Comparison of ENCODE assay signal across 9 cellular contexts in the genomic region with DNA sequence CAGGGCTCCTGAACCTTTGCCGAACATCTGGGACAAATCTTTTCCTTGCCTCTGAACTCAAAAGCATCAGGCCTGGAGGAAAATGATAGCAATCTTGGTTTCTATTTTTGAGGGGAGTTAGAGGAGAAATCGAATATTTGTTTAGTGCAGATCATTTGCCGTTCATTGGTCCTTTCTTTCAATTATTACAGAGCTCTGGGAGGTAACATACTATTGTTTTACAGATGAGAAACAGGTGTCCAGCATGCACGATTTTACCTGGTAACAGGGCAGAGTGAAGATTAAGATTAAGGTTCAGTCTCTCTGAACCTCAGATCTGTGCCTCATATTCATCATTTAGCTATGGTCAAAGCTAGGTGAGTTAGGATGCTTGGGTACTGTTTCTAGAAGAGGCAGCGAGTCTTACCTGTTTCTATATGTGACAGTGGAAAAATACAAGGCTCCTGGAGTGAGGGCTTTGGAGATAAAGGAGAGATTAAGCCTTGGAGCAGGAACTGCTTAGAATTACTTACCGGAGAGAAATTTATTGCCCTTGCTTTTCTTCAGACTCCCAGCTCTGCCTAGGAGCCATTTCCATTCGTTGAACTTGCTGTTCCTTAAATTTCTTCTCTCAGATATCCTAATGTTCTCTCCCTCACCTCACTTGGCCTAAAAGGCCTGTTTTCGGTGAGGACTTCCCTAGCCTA. TPM values are rescaled to one million over a fixed set of nuclear protein-coding genes. Genes with fewer than 3 reads are reported as not detected.
DNase-seq lines count a peak whose midpoint lies in the region; ATAC-seq, FAIRE-seq and TF ChIP-seq lines count a peak whose summit lies in the region.
"Had no signal": no experiment of that assay in that cellular context is flagged by ENCODE, and none has a peak within 500 bp of the region (broad histone marks: within the 10 kb centered on the region; RNA-seq: fewer than 3 reads in every experiment).

No MANE protein-coding gene starts in this region.

- 35% methylated on average over 8 of the region's 8 CpGs for WGBS in HepG2 (ENCODE audit: low lambda C conversion rate)
- WGBS in thymus, result 41% methylated on average over 8 of the region's 8 CpGs

- H3K9me3 ChIP-seq in HepG2 (ENCODE audit: low read length) (no peaks in the 10 kb centered on the region), thymus (ENCODE audit: control insufficient read depth) (no peaks in the 10 kb centered on the region)

- TF ChIP-seq CTCF in astrocyte of the cerebellum (IDR thresholded peaks at IDR 0.05; ENCODE audit: low read depth, low read length, missing control alignments) (no peak), HepG2 (CRISPR knock-in tag; IDR thresholded peaks at IDR 0.05) (no peak)

- H3K4me1 ChIP-seq in HepG2 (ENCODE audit: insufficient read depth, low read length) (peaks cover 59% of the 10 kb centered on the region), thymus (ENCODE audit: control insufficient read depth, insufficient read depth, low read length) (peaks cover 16% of the 10 kb centered on the region)

- TF ChIP-seq POLR2A in HepG2 (IDR thresholded peaks at IDR 0.05; ENCODE audit: insufficient read depth in 1 of 2, low read depth in 2 of 2, low read length in 2 of 2), result no peak

- H3K79me2 ChIP-seq in HepG2 (ENCODE audit: insufficient read depth, low read length), result peaks cover 66% of the 10 kb centered on the region

- peaks cover 5% of the 10 kb centered on the region; the same call in 1 of the 2 replicates for H4K20me1 ChIP-seq in HepG2 (ENCODE audit: insufficient read depth, low read length)

- H3K27ac ChIP-seq in HepG2 (ENCODE audit: extremely low read length, insufficient read depth, low read length) (no peak overlapping the region), thymus (ENCODE audit: low read depth) (no peak overlapping the region)

- H3K27me3 ChIP-seq in HepG2 (ENCODE audit: control insufficient read depth in 1 of 2, insufficient read depth in 2 of 2, low read length in 2 of 2) (no peaks in the 10 kb centered on the region; a peak in 1 of 5 replicates), thymus (ENCODE audit: control insufficient read depth, insufficient read depth) (no peaks in the 10 kb centered on the region)

- no peak for TF ChIP-seq EP300 in HepG2 (IDR thresholded peaks at IDR 0.05; ENCODE audit: low read depth in 2 of 2, low read length in 2 of 2)
- no peak for TF ChIP-seq EP300 in HepG2 (CRISPR knock-in tag; IDR thresholded peaks at IDR 0.05; ENCODE audit: borderline replicate concordance)

- H3K36me3 ChIP-seq in HepG2 (replicated peaks in 1 of 2; ENCODE audit: control insufficient read depth in 1 of 2, insufficient read depth in 2 of 2, low read length in 2 of 2) (peaks cover 3 to 27% of the 10 kb centered on the region in 2 experiments; a peak in 3 of 5 replicates), thymus (ENCODE audit: control insufficient read depth, insufficient read depth) (peaks cover 5% of the 10 kb centered on the region)

- no peak for FAIRE-seq in HepG2 (lab: Jason Lieb, UNC)

- intact Hi-C loops in activated CD4-positive, alpha-beta memory T cell treated with anti-CD3 and anti-CD28 coated beads for 36 hours (cut with micrococcal nuclease), result no loop called here
- intact Hi-C loops in HepG2 (cut with micrococcal nuclease; ENCODE audit: unreplicated experiment), result no loop called here

- no TSS peak for BruUV-seq in HepG2 (replicated peaks; lab: Mats Ljungman, UMichigan)

- H3K27ac Mint-ChIP-seq in activated CD4-positive, alpha-beta memory T cell treated with anti-CD3 and anti-CD28 coated beads for 36 hours, result peak overlapping the region; percentile 16
- no peak overlapping the region for H3K27ac Mint-ChIP-seq in activated CD4-positive, alpha-beta memory T cell treated with anti-CD3 and anti-CD28 coated beads, Interleukin-2, amount 10 ng/mL, durations not matched to agents 7 days and 5 days

- no peak for ATAC-seq in HepG2
- no peak for ATAC-seq in GM21367 (IDR thresholded peaks at IDR 0.05; ENCODE audit: unreplicated experiment)

- peaks cover 51% of the 10 kb centered on the region for H3K4me1 Mint-ChIP-seq in activated CD4-positive, alpha-beta memory T cell treated with anti-CD3 and anti-CD28 coated beads for 36 hours (ENCODE audit: low read depth)
- H3K4me1 Mint-ChIP-seq in activated CD4-positive, alpha-beta memory T cell treated with anti-CD3 and anti-CD28 coated beads, Interleukin-2, amount 10 ng/mL, durations not matched to agents 7 days and 5 days, result peaks cover 54% of the 10 kb centered on the region

- POLR2A ChIA-PET in activated CD4-positive, alpha-beta memory T cell treated with anti-CD3 and anti-CD28 coated beads for 36 hours (lab: Charles Lee), result interaction anchor here (1.0 to 4.7 kb wide), 6 partner anchors 17 to 41 kb away, joined by 3 to 33 read pairs (median 16); partner anchors contain the start of genes HDGF, ISG20L2, METTL25B and MRPL24
- POLR2A ChIA-PET in activated CD4-positive, alpha-beta memory T cell treated with anti-CD3 and anti-CD28 coated beads, Interleukin-2, amount 10 ng/mL, durations not matched to agents 7 days and 5 days (lab: Charles Lee), result interaction anchor here (0.5 to 6.1 kb wide), 12 partner anchors 12 to 91 kb away, joined by 3 to 75 read pairs (median 5); partner anchors contain the start of genes HDGF, ISG20L2, METTL25B and MRPL24
- POLR2A ChIA-PET in HepG2 (lab: Yijun Ruan, JAX), result interaction anchor here (0.5 to 6.5 kb wide), 7 partner anchors 16 to 41 kb away, joined by 3 to 125 read pairs (median 4); partner anchors contain the start of genes ISG20L2, METTL25B and MRPL24

- H3K4me3 Mint-ChIP-seq in activated CD4-positive, alpha-beta memory T cell treated with anti-CD3 and anti-CD28 coated beads for 36 hours, result no peak overlapping the region
- no peak overlapping the region for H3K4me3 Mint-ChIP-seq in activated CD4-positive, alpha-beta memory T cell treated with anti-CD3 and anti-CD28 coated beads, Interleukin-2, amount 10 ng/mL, durations not matched to agents 7 days and 5 days

- H3K36me3 Mint-ChIP-seq in activated CD4-positive, alpha-beta memory T cell treated with anti-CD3 and anti-CD28 coated beads for 36 hours, result peaks cover 25% of the 10 kb centered on the region
- peaks cover 39% of the 10 kb centered on the region for H3K36me3 Mint-ChIP-seq in activated CD4-positive, alpha-beta memory T cell treated with anti-CD3 and anti-CD28 coated beads, Interleukin-2, amount 10 ng/mL, durations not matched to agents 7 days and 5 days (ENCODE audit: low read depth)

- peak overlapping the region; percentile 94 for H3K4me3 ChIP-seq in astrocyte of the cerebellum (ENCODE audit: low read depth, low read length)
- H3K4me3 ChIP-seq in HepG2 (replicated peaks in 1 of 3; ENCODE audit: insufficient read depth in 1 of 3, low read depth in 2 of 3, low read length in 3 of 3), result peak overlapping the region; percentile 85 to 100 (median 92)
- peak overlapping the region; percentile 83 for H3K4me3 ChIP-seq in thymus (ENCODE audit: low read length)

- in situ Hi-C loops in astrocyte of the cerebellum (cut with HindIII; ENCODE audit: low sequenced_read_pairs), result no loop called here
- in situ Hi-C loops in HepG2 (cut with HindIII; ENCODE audit: extremely low pct_ligation_motif_present, low pct_unique_long_range_greater_than_20kb), result loop anchor here (5.0 kb wide), 1 partner anchor 41 kb away; the partner anchor contains the start of genes ISG20L2 and METTL25B

- peak overlapping the region; percentile 85 for H3K4me2 ChIP-seq in HepG2 (ENCODE audit: low read depth, low read length)

- CTCF ChIA-PET in activated CD4-positive, alpha-beta memory T cell treated with anti-CD3 and anti-CD28 coated beads for 36 hours (lab: Charles Lee), result interaction anchor here (0.9 to 11.0 kb wide), 9 partner anchors 17 to 122 kb away, joined by 3 to 155 read pairs (median 4); partner anchors contain the start of genes ISG20L2 and METTL25B
- CTCF ChIA-PET in activated CD4-positive, alpha-beta memory T cell treated with anti-CD3 and anti-CD28 coated beads, Interleukin-2, amount 10 ng/mL, durations not matched to agents 7 days and 5 days (lab: Charles Lee), result interaction anchor here (1.0 to 13.6 kb wide), 5 partner anchors 9 to 108 kb away, joined by 3 to 121 read pairs (median 4); partner anchors contain the start of genes ISG20L2 and METTL25B
- CTCF ChIA-PET in HepG2 (lab: Yijun Ruan, JAX; ENCODE audit: low intra/inter-chr PET ratio, low total read pairs), result no interaction called here

- no peaks in the 10 kb centered on the region for H3K9me3 Mint-ChIP-seq in activated CD4-positive, alpha-beta memory T cell treated with anti-CD3 and anti-CD28 coated beads for 36 hours
- no peaks in the 10 kb centered on the region for H3K9me3 Mint-ChIP-seq in activated CD4-positive, alpha-beta memory T cell treated with anti-CD3 and anti-CD28 coated beads, Interleukin-2, amount 10 ng/mL, durations not matched to agents 7 days and 5 days

- DNase-seq in activated CD4-positive, alpha-beta memory T cell treated with anti-CD3 and anti-CD28 coated beads for 36 hours, result no peak
- DNase-seq in activated CD4-positive, alpha-beta memory T cell treated with anti-CD3 and anti-CD28 coated beads, Interleukin-2, amount 10 ng/mL, durations not matched to agents 7 days and 5 days, result no peak
- no peak for DNase-seq in astrocyte of the cerebellum (ENCODE audit: low read depth)
- DNase-seq in HepG2 (ENCODE audit: low spot score), result no peak
- no peak for DNase-seq in DMS114 treated with DMSO at 0.1 percent for 48 hours (lab: John Stamatoyannopoulos, UW; ENCODE audit: unreplicated experiment)
- DNase-seq in NCI-H146 treated with DMSO at 0.1 percent for 48 hours (lab: John Stamatoyannopoulos, UW; ENCODE audit: unreplicated experiment), result no peak
- DNase-seq: activated CD4-positive, CD25-positive, alpha-beta regulatory T cell had no signal

- no peak for TF ChIP-seq RAD21 in HepG2 (CRISPR knock-in tag; IDR thresholded peaks at IDR 0.05)

- H3K27me3 Mint-ChIP-seq in activated CD4-positive, alpha-beta memory T cell treated with anti-CD3 and anti-CD28 coated beads for 36 hours, result no peaks in the 10 kb centered on the region
- no peaks in the 10 kb centered on the region for H3K27me3 Mint-ChIP-seq in activated CD4-positive, alpha-beta memory T cell treated with anti-CD3 and anti-CD28 coated beads, Interleukin-2, amount 10 ng/mL, durations not matched to agents 7 days and 5 days

- H3K9ac ChIP-seq in HepG2 (ENCODE audit: insufficient read depth, low read depth, low read length), result peak overlapping the region; percentile 96

- no peak overlapping the region for H2AFZ ChIP-seq in HepG2 (ENCODE audit: low read length)

RNA-seq across cellular contexts. Expression of gene PRCC, which starts 1.4 kb away (rescaled TPM):
- total RNA-seq in activated CD4-positive, alpha-beta memory T cell treated with anti-CD3 and anti-CD28 coated beads for 36 hours, result 10 to 100 TPM; 58.6 to 67.2 TPM
- total RNA-seq in activated CD4-positive, alpha-beta memory T cell treated with anti-CD3 and anti-CD28 coated beads, Interleukin-2, amount 10 ng/mL, durations not matched to agents 7 days and 5 days, result 10 to 100 TPM; 61.6 to 74.1 TPM
- total RNA-seq in HepG2 (2016; rRNA removed; fragmentation: Illumina TruSeq; extraction: Trizol), result 24.2 and 26.8 TPM in 2 replicates
- total RNA-seq in HepG2 (2016; cell fraction: cytosol; rRNA removed; fragmentation: Illumina TruSeq; extraction: Trizol; ENCODE audit: low read depth), result 6.3 and 7.3 TPM in 2 replicates
- 24.6 and 27.1 TPM in 2 replicates for total RNA-seq in HepG2 (2016; cell fraction: insoluble cytoplasmic fraction; rRNA removed; fragmentation: Illumina TruSeq; extraction: Trizol)
- 22.6 and 26.4 TPM in 2 replicates for total RNA-seq in HepG2 (2016; cell fraction: membrane; rRNA removed; fragmentation: Illumina TruSeq; extraction: Trizol)
- 22.4 and 23.7 TPM in 2 replicates for total RNA-seq in HepG2 (2016; cell fraction: nucleus; rRNA removed; fragmentation: Illumina TruSeq; extraction: Trizol)
- polyA plus RNA-seq in HepG2 (2011; rRNA removed) (40.5 and 46.3 TPM in 2 replicates), thymus (72.9 TPM)
- polyA plus RNA-seq in HepG2 (2011; cell fraction: cytosol; rRNA removed), result 40.1 and 44.6 TPM in 2 replicates
- polyA plus RNA-seq in HepG2 (2011; cell fraction: nucleus; rRNA removed), result 26.1 and 27.1 TPM in 2 replicates
- 30.8 and 33.7 TPM in 2 replicates for polyA plus RNA-seq in HepG2 (2012)
- polyA plus RNA-seq in HepG2 (2016; cell fraction: cytosol; fragmentation: Illumina TruSeq; extraction: Trizol; ENCODE audit: low read depth), result 8.0 and 9.1 TPM in 2 replicates
- 48.3 and 56.0 TPM in 2 replicates for polyA plus RNA-seq in HepG2 (2016; cell fraction: insoluble cytoplasmic fraction; fragmentation: Illumina TruSeq; extraction: Trizol; ENCODE audit: low read depth)
- polyA plus RNA-seq in HepG2 (2016; cell fraction: membrane; fragmentation: Illumina TruSeq; extraction: Trizol; ENCODE audit: low read depth), result 22.7 and 25.6 TPM in 2 replicates
- polyA plus RNA-seq in HepG2 (2016; cell fraction: nucleus; fragmentation: Illumina TruSeq; extraction: Trizol; ENCODE audit: insufficient read depth, low read depth), result 56.0 and 57.2 TPM in 2 replicates
- 57.9 and 206 TPM in 2 replicates for polyA minus RNA-seq in HepG2 (2011; rRNA and poly(A)+ RNA removed; ENCODE audit: low replicate concordance)
- polyA minus RNA-seq in HepG2 (2011; cell fraction: cytosol; rRNA and poly(A)+ RNA removed), result 24.3 and 33.6 TPM in 2 replicates
- 23.6 and 34.9 TPM in 2 replicates for polyA minus RNA-seq in HepG2 (2011; cell fraction: nucleus; rRNA and poly(A)+ RNA removed)

RNA-seq across cellular contexts. Expression of gene HDGF, which starts 17.3 kb away (rescaled TPM):
- total RNA-seq in activated CD4-positive, alpha-beta memory T cell treated with anti-CD3 and anti-CD28 coated beads for 36 hours, result 100 to 1,000 TPM; 357 to 365 TPM
- total RNA-seq in activated CD4-positive, alpha-beta memory T cell treated with anti-CD3 and anti-CD28 coated beads, Interleukin-2, amount 10 ng/mL, durations not matched to agents 7 days and 5 days, result 100 to 1,000 TPM; 222 to 229 TPM
- total RNA-seq in HepG2 (2016; rRNA removed; fragmentation: Illumina TruSeq; extraction: Trizol), result 183 and 196 TPM in 2 replicates
- total RNA-seq in HepG2 (2016; cell fraction: cytosol; rRNA removed; fragmentation: Illumina TruSeq; extraction: Trizol; ENCODE audit: low read depth), result 98.2 and 98.3 TPM in 2 replicates
- total RNA-seq in HepG2 (2016; cell fraction: insoluble cytoplasmic fraction; rRNA removed; fragmentation: Illumina TruSeq; extraction: Trizol), result 165 and 204 TPM in 2 replicates
- total RNA-seq in HepG2 (2016; cell fraction: membrane; rRNA removed; fragmentation: Illumina TruSeq; extraction: Trizol), result 258 and 266 TPM in 2 replicates
- total RNA-seq in HepG2 (2016; cell fraction: nucleus; rRNA removed; fragmentation: Illumina TruSeq; extraction: Trizol), result 89.8 and 111 TPM in 2 replicates
- polyA plus RNA-seq in HepG2 (2011; rRNA removed) (128 and 156 TPM in 2 replicates), thymus (116 TPM)
- polyA plus RNA-seq in HepG2 (2011; cell fraction: cytosol; rRNA removed), result 115 and 119 TPM in 2 replicates
- 57.2 and 81.2 TPM in 2 replicates for polyA plus RNA-seq in HepG2 (2011; cell fraction: nucleus; rRNA removed)
- 124 and 162 TPM in 2 replicates for polyA plus RNA-seq in HepG2 (2012)
- 177 and 192 TPM in 2 replicates for polyA plus RNA-seq in HepG2 (2016; cell fraction: cytosol; fragmentation: Illumina TruSeq; extraction: Trizol; ENCODE audit: low read depth)
- 263 and 292 TPM in 2 replicates for polyA plus RNA-seq in HepG2 (2016; cell fraction: insoluble cytoplasmic fraction; fragmentation: Illumina TruSeq; extraction: Trizol; ENCODE audit: low read depth)
- polyA plus RNA-seq in HepG2 (2016; cell fraction: membrane; fragmentation: Illumina TruSeq; extraction: Trizol; ENCODE audit: low read depth), result 342 and 343 TPM in 2 replicates
- 211 and 230 TPM in 2 replicates for polyA plus RNA-seq in HepG2 (2016; cell fraction: nucleus; fragmentation: Illumina TruSeq; extraction: Trizol; ENCODE audit: insufficient read depth, low read depth)
- 134 and 389 TPM in 2 replicates for polyA minus RNA-seq in HepG2 (2011; rRNA and poly(A)+ RNA removed; ENCODE audit: low replicate concordance)
- polyA minus RNA-seq in HepG2 (2011; cell fraction: cytosol; rRNA and poly(A)+ RNA removed), result 64.6 and 71.8 TPM in 2 replicates
- 30.8 and 31.2 TPM in 2 replicates for polyA minus RNA-seq in HepG2 (2011; cell fraction: nucleus; rRNA and poly(A)+ RNA removed)

RNA-seq across cellular contexts. Expression of gene MRPL24, which starts 27.9 kb away (rescaled TPM):
- total RNA-seq in activated CD4-positive, alpha-beta memory T cell treated with anti-CD3 and anti-CD28 coated beads for 36 hours, result 100 to 1,000 TPM; 105 to 106 TPM
- 10 to 100 TPM; 40.3 to 43.8 TPM for total RNA-seq in activated CD4-positive, alpha-beta memory T cell treated with anti-CD3 and anti-CD28 coated beads, Interleukin-2, amount 10 ng/mL, durations not matched to agents 7 days and 5 days
- total RNA-seq in HepG2 (2016; rRNA removed; fragmentation: Illumina TruSeq; extraction: Trizol), result 42.9 and 45.7 TPM in 2 replicates
- total RNA-seq in HepG2 (2016; cell fraction: cytosol; rRNA removed; fragmentation: Illumina TruSeq; extraction: Trizol; ENCODE audit: low read depth), result 18.3 and 22.1 TPM in 2 replicates
- total RNA-seq in HepG2 (2016; cell fraction: insoluble cytoplasmic fraction; rRNA removed; fragmentation: Illumina TruSeq; extraction: Trizol), result 43.5 and 49.0 TPM in 2 replicates
- total RNA-seq in HepG2 (2016; cell fraction: membrane; rRNA removed; fragmentation: Illumina TruSeq; extraction: Trizol), result 21.2 and 21.3 TPM in 2 replicates
- 13.5 and 22.5 TPM in 2 replicates for total RNA-seq in HepG2 (2016; cell fraction: nucleus; rRNA removed; fragmentation: Illumina TruSeq; extraction: Trizol)
- polyA plus RNA-seq in HepG2 (2011; rRNA removed), result 37.7 and 38.1 TPM in 2 replicates
- 28.3 and 29.4 TPM in 2 replicates for polyA plus RNA-seq in HepG2 (2011; cell fraction: cytosol; rRNA removed)
- polyA plus RNA-seq in HepG2 (2011; cell fraction: nucleus; rRNA removed), result 15.0 and 17.2 TPM in 2 replicates
- polyA plus RNA-seq in HepG2 (2012), result 29.0 TPM in 2 replicates
- 21.1 and 21.8 TPM in 2 replicates for polyA plus RNA-seq in HepG2 (2016; cell fraction: cytosol; fragmentation: Illumina TruSeq; extraction: Trizol; ENCODE audit: low read depth)
- polyA plus RNA-seq in HepG2 (2016; cell fraction: insoluble cytoplasmic fraction; fragmentation: Illumina TruSeq; extraction: Trizol; ENCODE audit: low read depth), result 58.3 and 58.4 TPM in 2 replicates
- 18.3 and 20.0 TPM in 2 replicates for polyA plus RNA-seq in HepG2 (2016; cell fraction: membrane; fragmentation: Illumina TruSeq; extraction: Trizol; ENCODE audit: low read depth)
- polyA plus RNA-seq in HepG2 (2016; cell fraction: nucleus; fragmentation: Illumina TruSeq; extraction: Trizol; ENCODE audit: insufficient read depth, low read depth), result 39.4 and 46.6 TPM in 2 replicates
- 13.2 and 67.4 TPM in 2 replicates for polyA minus RNA-seq in HepG2 (2011; rRNA and poly(A)+ RNA removed; ENCODE audit: low replicate concordance)
- 8.8 and 9.7 TPM in 2 replicates for polyA minus RNA-seq in HepG2 (2011; cell fraction: cytosol; rRNA and poly(A)+ RNA removed)
- 5.7 and 8.6 TPM in 2 replicates for polyA minus RNA-seq in HepG2 (2011; cell fraction: nucleus; rRNA and poly(A)+ RNA removed)
- 59.0 TPM for polyA plus RNA-seq in thymus

RNA-seq across cellular contexts. Expression of gene ISG20L2, which starts 40.2 kb away (rescaled TPM):
- total RNA-seq in activated CD4-positive, alpha-beta memory T cell treated with anti-CD3 and anti-CD28 coated beads for 36 hours, result 10 to 100 TPM; 35.6 to 36.8 TPM
- total RNA-seq in activated CD4-positive, alpha-beta memory T cell treated with anti-CD3 and anti-CD28 coated beads, Interleukin-2, amount 10 ng/mL, durations not matched to agents 7 days and 5 days, result 10 to 100 TPM; 42.0 to 43.3 TPM
- total RNA-seq in HepG2 (2016; rRNA removed; fragmentation: Illumina TruSeq; extraction: Trizol), result 17.8 and 19.8 TPM in 2 replicates
- total RNA-seq in HepG2 (2016; cell fraction: cytosol; rRNA removed; fragmentation: Illumina TruSeq; extraction: Trizol; ENCODE audit: low read depth), result 4.3 and 4.7 TPM in 2 replicates
- total RNA-seq in HepG2 (2016; cell fraction: insoluble cytoplasmic fraction; rRNA removed; fragmentation: Illumina TruSeq; extraction: Trizol), result 17.0 and 17.7 TPM in 2 replicates
- 13.2 and 14.0 TPM in 2 replicates for total RNA-seq in HepG2 (2016; cell fraction: membrane; rRNA removed; fragmentation: Illumina TruSeq; extraction: Trizol)
- 9.6 and 14.9 TPM in 2 replicates for total RNA-seq in HepG2 (2016; cell fraction: nucleus; rRNA removed; fragmentation: Illumina TruSeq; extraction: Trizol)
- polyA plus RNA-seq in HepG2 (2011; rRNA removed) (21.3 and 22.8 TPM in 2 replicates), thymus (12.0 TPM)
- polyA plus RNA-seq in HepG2 (2011; cell fraction: cytosol; rRNA removed), result 14.8 and 16.6 TPM in 2 replicates
- polyA plus RNA-seq in HepG2 (2011; cell fraction: nucleus; rRNA removed), result 7.5 and 8.0 TPM in 2 replicates
- 13.2 and 14.7 TPM in 2 replicates for polyA plus RNA-seq in HepG2 (2012)
- 4.2 and 5.1 TPM in 2 replicates for polyA plus RNA-seq in HepG2 (2016; cell fraction: cytosol; fragmentation: Illumina TruSeq; extraction: Trizol; ENCODE audit: low read depth)
- 31.5 and 36.7 TPM in 2 replicates for polyA plus RNA-seq in HepG2 (2016; cell fraction: insoluble cytoplasmic fraction; fragmentation: Illumina TruSeq; extraction: Trizol; ENCODE audit: low read depth)
- polyA plus RNA-seq in HepG2 (2016; cell fraction: membrane; fragmentation: Illumina TruSeq; extraction: Trizol; ENCODE audit: low read depth), result 12.8 and 15.4 TPM in 2 replicates
- 21.4 and 24.7 TPM in 2 replicates for polyA plus RNA-seq in HepG2 (2016; cell fraction: nucleus; fragmentation: Illumina TruSeq; extraction: Trizol; ENCODE audit: insufficient read depth, low read depth)
- polyA minus RNA-seq in HepG2 (2011; rRNA and poly(A)+ RNA removed; ENCODE audit: low replicate concordance), result 27.7 and 116 TPM in 2 replicates
- polyA minus RNA-seq in HepG2 (2011; cell fraction: cytosol; rRNA and poly(A)+ RNA removed), result 9.0 and 13.8 TPM in 2 replicates
- polyA minus RNA-seq in HepG2 (2011; cell fraction: nucleus; rRNA and poly(A)+ RNA removed), result 11.8 and 21.6 TPM in 2 replicates

RNA-seq across cellular contexts. Expression of gene METTL25B, which starts 40.5 kb away (rescaled TPM):
- total RNA-seq in activated CD4-positive, alpha-beta memory T cell treated with anti-CD3 and anti-CD28 coated beads for 36 hours, result 10 to 100 TPM; 43.0 to 46.3 TPM
- total RNA-seq in activated CD4-positive, alpha-beta memory T cell treated with anti-CD3 and anti-CD28 coated beads, Interleukin-2, amount 10 ng/mL, durations not matched to agents 7 days and 5 days, result 10 to 100 TPM; 40.3 to 44.3 TPM
- total RNA-seq in HepG2 (2016; rRNA removed; fragmentation: Illumina TruSeq; extraction: Trizol), result 8.1 and 11.9 TPM in 2 replicates
- total RNA-seq in HepG2 (2016; cell fraction: cytosol; rRNA removed; fragmentation: Illumina TruSeq; extraction: Trizol; ENCODE audit: low read depth), result 4.8 and 7.1 TPM in 2 replicates
- 8.7 and 14.6 TPM in 2 replicates for total RNA-seq in HepG2 (2016; cell fraction: insoluble cytoplasmic fraction; rRNA removed; fragmentation: Illumina TruSeq; extraction: Trizol)
- total RNA-seq in HepG2 (2016; cell fraction: membrane; rRNA removed; fragmentation: Illumina TruSeq; extraction: Trizol), result 7.4 and 7.9 TPM in 2 replicates
- 8.7 and 16.4 TPM in 2 replicates for total RNA-seq in HepG2 (2016; cell fraction: nucleus; rRNA removed; fragmentation: Illumina TruSeq; extraction: Trizol)
- polyA plus RNA-seq in HepG2 (2011; rRNA removed) (24.0 and 26.3 TPM in 2 replicates), thymus (39.4 TPM)
- 15.1 and 18.0 TPM in 2 replicates for polyA plus RNA-seq in HepG2 (2011; cell fraction: cytosol; rRNA removed)
- polyA plus RNA-seq in HepG2 (2011; cell fraction: nucleus; rRNA removed), result 45.6 and 53.5 TPM in 2 replicates
- polyA plus RNA-seq in HepG2 (2012), result 18.4 and 20.2 TPM in 2 replicates
- polyA plus RNA-seq in HepG2 (2016; cell fraction: cytosol; fragmentation: Illumina TruSeq; extraction: Trizol; ENCODE audit: low read depth), result 4.1 and 5.6 TPM in 2 replicates
- 7.1 and 9.1 TPM in 2 replicates for polyA plus RNA-seq in HepG2 (2016; cell fraction: insoluble cytoplasmic fraction; fragmentation: Illumina TruSeq; extraction: Trizol; ENCODE audit: low read depth)
- 6.4 and 8.1 TPM in 2 replicates for polyA plus RNA-seq in HepG2 (2016; cell fraction: membrane; fragmentation: Illumina TruSeq; extraction: Trizol; ENCODE audit: low read depth)
- 35.7 and 36.8 TPM in 2 replicates for polyA plus RNA-seq in HepG2 (2016; cell fraction: nucleus; fragmentation: Illumina TruSeq; extraction: Trizol; ENCODE audit: insufficient read depth, low read depth)
- 28.4 and 53.9 TPM in 2 replicates for polyA minus RNA-seq in HepG2 (2011; rRNA and poly(A)+ RNA removed; ENCODE audit: low replicate concordance)
- 9.3 and 11.1 TPM in 2 replicates for polyA minus RNA-seq in HepG2 (2011; cell fraction: cytosol; rRNA and poly(A)+ RNA removed)
- 16.1 and 19.6 TPM in 2 replicates for polyA minus RNA-seq in HepG2 (2011; cell fraction: nucleus; rRNA and poly(A)+ RNA removed)
